Comparison of ENCODE assay signal across 12 cellular contexts in genomic region chr6:121504227-121504626, GRCh38.
DNase-seq lines count a peak whose midpoint lies in the region; ATAC-seq, FAIRE-seq and TF ChIP-seq lines count a peak whose summit lies in the region.
"Had no signal": no experiment of that assay in that cellular context is flagged by ENCODE, and none has a peak within 500 bp of the region (broad histone marks: within the 10 kb centered on the region; RNA-seq: fewer than 3 reads in every experiment).

No MANE protein-coding gene starts in this region.

- no peak for FAIRE-seq in H54 (lab: Jason Lieb, UNC)

- no peaks in the 10 kb centered on the region for H3K27me3 Mint-ChIP-seq in activated naive CD4-positive, alpha-beta T cell treated with anti-CD3 and anti-CD28 coated beads for 36 hours (ENCODE audit: low read depth)
- no peaks in the 10 kb centered on the region for H3K27me3 Mint-ChIP-seq in activated naive CD4-positive, alpha-beta T cell treated with anti-CD3 and anti-CD28 coated beads, Interleukin-2, amount 10 ng/mL, durations not matched to agents 7 days and 5 days

- H3K36me3 ChIP-seq in PC-3 (ENCODE audit: low read depth, low read length) (no peaks in the 10 kb centered on the region), uterus (no peaks in the 10 kb centered on the region)
- H3K36me3 ChIP-seq: transverse colon had no signal

- H3K9me2 ChIP-seq in PC-3 (replicated peaks; ENCODE audit: low read length), result no peaks in the 10 kb centered on the region

- H3K79me2 ChIP-seq in PC-3 (ENCODE audit: low read length), result no peaks in the 10 kb centered on the region

- H3K4me1 Mint-ChIP-seq in activated naive CD4-positive, alpha-beta T cell treated with anti-CD3 and anti-CD28 coated beads for 36 hours (ENCODE audit: low read depth), result peaks cover 16% of the 10 kb centered on the region
- H3K4me1 Mint-ChIP-seq in activated naive CD4-positive, alpha-beta T cell treated with anti-CD3 and anti-CD28 coated beads, Interleukin-2, amount 10 ng/mL, durations not matched to agents 7 days and 5 days, result peaks cover 3% of the 10 kb centered on the region
- H3K4me1 Mint-ChIP-seq: B cell had no signal

- H3K9ac ChIP-seq in PC-3 (ENCODE audit: low read length), result peak overlapping the region; percentile 41; the same call in 1 of the 2 replicates

- CTCF ChIA-PET in activated naive CD4-positive, alpha-beta T cell treated with anti-CD3 and anti-CD28 coated beads for 36 hours (lab: Charles Lee), result no interaction called here
- CTCF ChIA-PET in activated naive CD4-positive, alpha-beta T cell treated with anti-CD3 and anti-CD28 coated beads, Interleukin-2, amount 10 ng/mL, durations not matched to agents 7 days and 5 days (lab: Charles Lee), result no interaction called here
- CTCF ChIA-PET in PC-3 (lab: Charles Lee), result no interaction called here

- no peak overlapping the region for H3K4me3 ChIP-seq in PC-3 (ENCODE audit: low read length)
- H3K4me3 ChIP-seq in uterus, result no peak overlapping the region
- H3K4me3 ChIP-seq: transverse colon had no signal

- intact Hi-C loops in activated naive CD4-positive, alpha-beta T cell treated with anti-CD3 and anti-CD28 coated beads for 36 hours (cut with micrococcal nuclease), result loop anchor here (1.0 to 5.0 kb wide), 5 partner anchors 148 to 968 kb away; partner anchors contain the start of genes HSF2, SERINC1 and TBC1D32
- intact Hi-C loops in PC-3 (cut with micrococcal nuclease) (loop anchor here (5.0 kb wide), 1 partner anchor 67 kb away; the partner anchor contains the start of gene GJA1), uterus (cut with DNase I; ENCODE audit: low total_unique reads) (no loop called here)

- ATAC-seq in PC-3, result peak; percentile 92

- H3K4me1 ChIP-seq in PC-3 (ENCODE audit: insufficient read depth, low read length) (peaks cover 15% of the 10 kb centered on the region), uterus (peaks cover 0 to 8% of the 10 kb centered on the region in 2 donors)
- H3K4me1 ChIP-seq: transverse colon had no signal

- H3K27me3 ChIP-seq in PC-3 (ENCODE audit: low read length) (no peaks in the 10 kb centered on the region), uterus (no peaks in the 10 kb centered on the region)
- H3K27me3 ChIP-seq: transverse colon had no signal

- DNase-seq in activated naive CD4-positive, alpha-beta T cell treated with anti-CD3 and anti-CD28 coated beads for 36 hours, result no peak
- DNase-seq in activated naive CD4-positive, alpha-beta T cell treated with anti-CD3 and anti-CD28 coated beads, Interleukin-2, amount 10 ng/mL, durations not matched to agents 7 days and 5 days, result no peak
- DNase-seq in PC-3 (peak; percentile 66), fibroblast of peridontal ligament (ENCODE audit: extremely low read depth) (peak; percentile 89), uterus (no peak), D341Med (ENCODE audit: low spot score) (no peak), H54 (ENCODE audit: insufficient read length, low spot score) (no peak)
- no peak for DNase-seq in effector CD8-positive, alpha-beta T cell (lab: John Stamatoyannopoulos, UW)
- DNase-seq: effector CD4-positive, alpha-beta T cell; MM.1S; transverse colon had no signal

- H4K20me1 ChIP-seq in PC-3 (ENCODE audit: low read length), result no peaks in the 10 kb centered on the region

- H3K9me3 ChIP-seq in PC-3 (ENCODE audit: low read length) (no peaks in the 10 kb centered on the region), uterus (no peaks in the 10 kb centered on the region)
- H3K9me3 ChIP-seq: transverse colon had no signal

- BruUV-seq in PC-3 (replicated peaks; lab: Mats Ljungman, UMichigan), result no TSS peak

- H3K27ac Mint-ChIP-seq in activated naive CD4-positive, alpha-beta T cell treated with anti-CD3 and anti-CD28 coated beads for 36 hours, result peak overlapping the region; percentile 62
- no peak overlapping the region for H3K27ac Mint-ChIP-seq in activated naive CD4-positive, alpha-beta T cell treated with anti-CD3 and anti-CD28 coated beads, Interleukin-2, amount 10 ng/mL, durations not matched to agents 7 days and 5 days
- H3K27ac Mint-ChIP-seq: B cell had no signal

- no peak overlapping the region for H2AFZ ChIP-seq in PC-3 (ENCODE audit: low read length)

- peak overlapping the region; percentile 8; the same call in 1 of the 2 replicates for H3K4me2 ChIP-seq in PC-3 (ENCODE audit: low read length)

- POLR2A ChIA-PET in PC-3 (lab: Charles Lee; ENCODE audit: unreplicated experiment), result interaction anchor here (0.6 to 0.7 kb wide), 2 partner anchors 69 to 319 kb away, joined by 3 read pairs; partner anchors contain the start of gene GJA1

- TF ChIP-seq CTCF in PC-3 (conservative IDR thresholded peaks at IDR 0.05; ENCODE audit: low read depth, low read length) (no peak), uterus (IDR thresholded peaks at IDR 0.05) (no peak)

- H3K4me3 Mint-ChIP-seq in activated naive CD4-positive, alpha-beta T cell treated with anti-CD3 and anti-CD28 coated beads for 36 hours, result no peak overlapping the region
- H3K4me3 Mint-ChIP-seq in activated naive CD4-positive, alpha-beta T cell treated with anti-CD3 and anti-CD28 coated beads, Interleukin-2, amount 10 ng/mL, durations not matched to agents 7 days and 5 days, result no peak overlapping the region
- H3K4me3 Mint-ChIP-seq: B cell had no signal

- TF ChIP-seq POLR2A in uterus (IDR thresholded peaks at IDR 0.05), result no peak
- TF ChIP-seq POLR2A in H54 (IDR thresholded peaks at IDR 0.05; ENCODE audit: low read depth, low read length), result no peak

- H3K27ac ChIP-seq in PC-3 (ENCODE audit: low read length) (peak overlapping the region; percentile 80), uterus (peak overlapping the region; percentile 56 to 75)
- H3K27ac ChIP-seq: transverse colon had no signal

- no peaks in the 10 kb centered on the region for H3K36me3 Mint-ChIP-seq in activated naive CD4-positive, alpha-beta T cell treated with anti-CD3 and anti-CD28 coated beads for 36 hours (ENCODE audit: low read depth)
- H3K36me3 Mint-ChIP-seq in activated naive CD4-positive, alpha-beta T cell treated with anti-CD3 and anti-CD28 coated beads, Interleukin-2, amount 10 ng/mL, durations not matched to agents 7 days and 5 days, result no peaks in the 10 kb centered on the region

- H3K9me3 Mint-ChIP-seq in activated naive CD4-positive, alpha-beta T cell treated with anti-CD3 and anti-CD28 coated beads for 36 hours, result no peaks in the 10 kb centered on the region
- H3K9me3 Mint-ChIP-seq in activated naive CD4-positive, alpha-beta T cell treated with anti-CD3 and anti-CD28 coated beads, Interleukin-2, amount 10 ng/mL, durations not matched to agents 7 days and 5 days, result no peaks in the 10 kb centered on the region

- no peaks in the 10 kb centered on the region for H3F3A ChIP-seq in PC-3 (ENCODE audit: low read length, unreplicated experiment)

Comparison
In these comparisons a context has a peak if more than half of its experiments do, and no peak if none do; other contexts are left out.
1. DNase-seq: peak in PC-3 (single experiment) and fibroblast of peridontal ligament (single experiment); none in activated naive CD4-positive, alpha-beta T cell treated with anti-CD3 and anti-CD28 coated beads for 36 hours (single experiment), activated naive CD4-positive, alpha-beta T cell treated with anti-CD3 and anti-CD28 coated beads, Interleukin-2, amount 10 ng/mL, durations not matched to agents 7 days and 5 days (single experiment), uterus (0 of 2), effector CD8-positive, alpha-beta T cell (single experiment), D341Med (single experiment) and H54 (single experiment).